ENCODE assay signal across 8 cellular contexts in the genomic region with DNA sequence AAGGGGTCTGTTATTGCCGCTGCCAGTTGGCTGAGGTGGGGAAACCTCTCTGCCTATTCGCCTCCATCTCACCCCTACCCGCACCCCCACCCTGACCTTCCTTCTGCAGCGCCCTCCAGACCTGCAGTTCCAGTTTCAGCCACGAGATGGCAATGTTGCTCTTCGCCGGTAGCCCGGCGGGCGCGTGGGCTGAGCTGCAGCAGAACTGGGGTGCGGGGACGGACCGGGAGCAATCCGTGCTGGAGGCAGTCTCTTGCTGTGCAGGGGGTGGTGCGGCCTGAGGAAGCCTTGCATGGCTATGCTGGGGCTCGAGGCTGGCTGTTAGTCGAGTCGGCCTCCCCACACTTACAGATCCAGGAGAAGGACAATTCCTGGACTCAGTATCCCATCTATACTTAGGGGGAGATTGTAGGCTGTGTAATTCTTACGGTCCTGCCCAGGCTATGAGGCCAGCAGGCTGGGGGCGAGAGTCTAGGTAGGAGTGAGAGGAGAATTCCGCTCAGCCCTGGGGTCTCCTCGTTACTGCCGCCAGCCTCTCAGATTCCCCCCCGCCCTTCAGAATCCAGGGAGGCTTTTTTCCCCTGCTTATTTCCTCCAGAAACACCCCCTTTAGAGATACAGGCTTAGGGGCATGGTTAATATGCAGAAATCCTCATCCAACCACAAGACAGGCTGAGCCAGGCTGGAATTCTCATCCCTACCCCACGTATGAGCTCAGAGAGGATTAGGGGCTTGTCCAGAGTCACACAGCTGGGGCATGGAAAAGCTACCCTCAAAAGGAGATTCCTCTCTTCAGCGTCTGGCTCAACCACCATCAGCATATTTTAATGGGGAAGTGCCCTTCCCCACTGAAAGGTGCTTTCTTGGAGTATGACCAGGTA. TPM values are rescaled to one million over a fixed set of nuclear protein-coding genes. Genes with fewer than 3 reads are reported as not detected.
DNase-seq lines count a peak whose midpoint lies in the region; ATAC-seq and TF ChIP-seq lines count a peak whose summit lies in the region.

No MANE protein-coding gene starts in this region.

- H3K27ac Mint-ChIP-seq in activated CD8-positive, alpha-beta T cell treated with anti-CD3 and anti-CD28 coated beads, Interleukin-2, amount 10 ng/mL, durations not matched to agents 7 days and 5 days: no peak overlapping the region
- H3K27ac Mint-ChIP-seq in endodermal cell: no peak overlapping the region

- H4K20me1 ChIP-seq in BLaER1: peaks cover 35% of the 10 kb centered on the region

- no peaks in the 10 kb centered on the region for H3K9me3 Mint-ChIP-seq in activated CD8-positive, alpha-beta T cell treated with anti-CD3 and anti-CD28 coated beads, Interleukin-2, amount 10 ng/mL, durations not matched to agents 7 days and 5 days (ENCODE audit: insufficient read depth)
- no peaks in the 10 kb centered on the region for H3K9me3 Mint-ChIP-seq in endodermal cell

- ATAC-seq in GM18909 (IDR thresholded peaks at IDR 0.05; ENCODE audit: poor library complexity, unreplicated experiment) (peak; percentile 73), HG03354 (IDR thresholded peaks at IDR 0.05; ENCODE audit: poor library complexity, severe bottlenecking, unreplicated experiment) (peak; percentile 81)
- ATAC-seq in activated CD8-positive, alpha-beta T cell treated with anti-CD3 and anti-CD28 coated beads, Interleukin-2, amount 10 ng/mL, durations not matched to agents 7 days and 5 days: peak; percentile 69

- no peak overlapping the region for H3K9ac ChIP-seq in BLaER1
- no peak overlapping the region for H3K9ac ChIP-seq in endodermal cell (ENCODE audit: extremely low read depth, low read length, poor library complexity, severe bottlenecking)

- 5 to 10% methylated on average over 7 to 26 of the region's 27 CpGs for WGBS in endodermal cell (ENCODE audit: insufficient coverage in 1 of 2, insufficient read length in 1 of 2), 2 experiments

- no peak overlapping the region for H3K4me3 ChIP-seq in BLaER1
- peak overlapping the region; percentile 62 for H3K4me3 ChIP-seq in endodermal cell (ENCODE audit: low read length)

- TF ChIP-seq CTCF in endodermal cell (conservative IDR thresholded peaks at IDR 0.05): peak; percentile 98

- no peak overlapping the region for H3K4me3 Mint-ChIP-seq in activated CD8-positive, alpha-beta T cell treated with anti-CD3 and anti-CD28 coated beads, Interleukin-2, amount 10 ng/mL, durations not matched to agents 7 days and 5 days
- H3K4me3 Mint-ChIP-seq in endodermal cell: peak overlapping the region; percentile 38

- peaks cover 23% of the 10 kb centered on the region for H3K4me1 ChIP-seq in BLaER1
- peaks cover 24% of the 10 kb centered on the region for H3K4me1 ChIP-seq in endodermal cell (ENCODE audit: control insufficient read depth, insufficient read depth, low read length)

- DNase-seq in NCI-H774 (lab: John Stamatoyannopoulos, UW) (peak; percentile 76), endodermal cell (peak; percentile 97), middle frontal gyrus (ENCODE audit: extremely low spot score, low spot score) (peak; percentile 87)
- DNase-seq in activated CD8-positive, alpha-beta T cell treated with anti-CD3 and anti-CD28 coated beads, Interleukin-2, amount 10 ng/mL, durations not matched to agents 7 days and 5 days: peak; percentile 84
- peak; percentile 49 to 60 for DNase-seq in stimulated activated CD8-positive, alpha-beta memory T cell treated with anti-CD3 and anti-CD28 coated beads, Interleukin-4, amount 100 ng/mL, for 4 hours (ENCODE audit: low read depth in 2 of 2, low spot score in 1 of 2)

- 0 out of 2 replicates have a peak, but pooled peaks cover 7% of the 10 kb centered on the region for H3K9me3 ChIP-seq in BLaER1
- no peaks in the 10 kb centered on the region for H3K9me3 ChIP-seq in endodermal cell (ENCODE audit: control insufficient read depth, low read length)

- H3K27ac ChIP-seq in BLaER1 (no peak overlapping the region), endodermal cell (ENCODE audit: low read depth, low read length) (no peak overlapping the region)

- H3K36me3 ChIP-seq in BLaER1 (no peaks in the 10 kb centered on the region), endodermal cell (ENCODE audit: control insufficient read depth, insufficient read depth, low read length) (no peaks in the 10 kb centered on the region)

- POLR2A ChIA-PET in activated CD8-positive, alpha-beta T cell treated with anti-CD3 and anti-CD28 coated beads, Interleukin-2, amount 10 ng/mL, durations not matched to agents 7 days and 5 days (lab: Charles Lee): no interaction called here

- peaks cover 5% of the 10 kb centered on the region for H3K4me1 Mint-ChIP-seq in activated CD8-positive, alpha-beta T cell treated with anti-CD3 and anti-CD28 coated beads, Interleukin-2, amount 10 ng/mL, durations not matched to agents 7 days and 5 days (ENCODE audit: low read depth)
- H3K4me1 Mint-ChIP-seq in endodermal cell: peaks cover 31% of the 10 kb centered on the region

- CTCF ChIA-PET in activated CD8-positive, alpha-beta T cell treated with anti-CD3 and anti-CD28 coated beads, Interleukin-2, amount 10 ng/mL, durations not matched to agents 7 days and 5 days (lab: Charles Lee): interaction anchor here (0.7 to 2.4 kb wide), 15 partner anchors 9 to 1564 kb away, joined by 3 to 21 read pairs (median 4); no protein-coding TSS in a partner anchor

- peaks cover 51% of the 10 kb centered on the region for H3K27me3 ChIP-seq in BLaER1
- H3K27me3 ChIP-seq in endodermal cell (ENCODE audit: control insufficient read depth, insufficient read depth, low read length, poor library complexity, severe bottlenecking): peaks cover 57% of the 10 kb centered on the region

- H3K27me3 Mint-ChIP-seq in activated CD8-positive, alpha-beta T cell treated with anti-CD3 and anti-CD28 coated beads, Interleukin-2, amount 10 ng/mL, durations not matched to agents 7 days and 5 days (ENCODE audit: low read depth): peaks cover 43% of the 10 kb centered on the region
- H3K27me3 Mint-ChIP-seq in endodermal cell (ENCODE audit: insufficient read depth): peaks cover 60% of the 10 kb centered on the region

- H3K36me3 Mint-ChIP-seq in activated CD8-positive, alpha-beta T cell treated with anti-CD3 and anti-CD28 coated beads, Interleukin-2, amount 10 ng/mL, durations not matched to agents 7 days and 5 days (ENCODE audit: low read depth): no peaks in the 10 kb centered on the region
- H3K36me3 Mint-ChIP-seq in endodermal cell (ENCODE audit: low read depth): no peaks in the 10 kb centered on the region

- H3K4me2 ChIP-seq in BLaER1: peak overlapping the region; percentile 65

RNA-seq across cellular contexts. Expression of a gene that starts 2.8 kb away (rescaled TPM):
- total RNA-seq in activated CD8-positive, alpha-beta T cell treated with anti-CD3 and anti-CD28 coated beads, Interleukin-2, amount 10 ng/mL, durations not matched to agents 7 days and 5 days: not detected
- total RNA-seq in endodermal cell: 10 to 100 TPM; 19.5 to 47.0 TPM
- 12.5 TPM for polyA plus RNA-seq in endodermal cell (2013, experiment 1 of 2)
- polyA plus RNA-seq in endodermal cell (2013, experiment 2 of 2): 15.5 TPM

Comparison
In these comparisons a context has a peak if more than half of its experiments do, and no peak if none do; other contexts are left out.
1. RNA of a gene that starts 2.8 kb away (total RNA-seq): 19.5 to 47.0 TPM in endodermal cell; not detected in activated CD8-positive, alpha-beta T cell treated with anti-CD3 and anti-CD28 coated beads, Interleukin-2, amount 10 ng/mL, durations not matched to agents 7 days and 5 days; every median in the first group is over 10 times any median in the second.
2. Peak in every context shown above with its lines, with median percentiles within 50 percentile points of each other: ATAC-seq and DNase-seq.